Comparison of ENCODE assay signal across 20 cellular contexts in the genomic region with DNA sequence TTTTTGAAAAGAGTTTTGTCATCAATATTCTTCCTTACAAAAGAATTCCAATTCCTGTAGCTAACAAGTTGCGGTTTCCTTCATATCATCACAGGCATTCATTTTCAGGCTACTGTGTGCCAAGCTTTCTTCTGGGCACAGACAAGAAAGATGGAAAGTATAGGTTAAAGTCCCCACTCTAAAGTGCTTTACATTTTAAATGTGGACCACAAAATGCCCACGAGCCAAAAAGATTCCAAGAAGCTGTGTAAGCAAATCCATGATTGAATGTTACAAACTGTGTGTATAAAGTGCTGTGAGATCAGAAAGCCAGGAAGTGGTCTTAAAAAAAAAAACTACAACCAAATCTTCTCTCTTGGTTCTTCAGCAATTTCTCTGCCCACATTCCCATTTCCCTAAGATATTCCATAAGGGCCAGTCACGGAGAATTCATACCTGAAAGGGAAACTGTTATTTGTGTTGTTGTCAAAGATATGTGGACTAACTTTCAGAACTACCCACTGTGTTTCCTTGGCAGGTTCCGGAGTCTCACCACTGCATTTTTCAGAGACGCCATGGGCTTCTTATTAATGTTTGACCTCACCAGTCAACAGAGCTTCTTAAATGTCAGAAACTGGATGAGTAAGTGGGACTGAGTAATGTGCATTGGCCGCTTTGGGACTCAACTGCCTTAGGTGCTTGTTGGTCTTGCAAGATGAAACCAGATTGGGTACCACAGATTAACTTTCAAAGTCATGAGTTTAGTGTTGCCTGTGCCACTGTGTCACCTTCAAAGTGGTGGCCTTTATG. TPM values are rescaled to one million over a fixed set of nuclear protein-coding genes. Genes with fewer than 3 reads are reported as not detected.
DNase-seq lines count a peak whose midpoint lies in the region; FAIRE-seq and TF ChIP-seq lines count a peak whose summit lies in the region.
"Had no signal": no experiment of that assay in that cellular context is flagged by ENCODE, and none has a peak within 500 bp of the region (broad histone marks: within the 10 kb centered on the region; RNA-seq: fewer than 3 reads in every experiment).

No MANE protein-coding gene starts in this region.

- H3K4me1 ChIP-seq in osteoblast (ENCODE audit: insufficient read depth, low read length) (peaks cover 54% of the 10 kb centered on the region), sigmoid colon (no peaks in the 10 kb centered on the region)
- H3K4me1 ChIP-seq: Peyer's patch had no signal

- no peak for TF ChIP-seq CTCF in epithelial cell of esophagus (IDR thresholded peaks at IDR 0.05; ENCODE audit: insufficient read depth, low read depth, low read length, missing control alignments)
- TF ChIP-seq CTCF in osteoblast (IDR thresholded peaks at IDR 0.05; ENCODE audit: extremely low read depth, low read depth, low read length), result no peak
- TF ChIP-seq CTCF in sigmoid colon (IDR thresholded peaks at IDR 0.05), result no peak

- no peaks in the 10 kb centered on the region for H3K9me3 ChIP-seq in osteoblast (ENCODE audit: low read depth, low read length)
- H3K9me3 ChIP-seq in sigmoid colon, result no peaks in the 10 kb centered on the region
- H3K9me3 ChIP-seq: BLaER1, Peyer's patch had no signal

- H3K79me2 ChIP-seq in osteoblast (ENCODE audit: insufficient read depth, low read length), result no peaks in the 10 kb centered on the region

- TF ChIP-seq EP300 in sigmoid colon (IDR thresholded peaks at IDR 0.05), result no peak

- peak overlapping the region; percentile 83 for H3K27ac ChIP-seq in osteoblast (ENCODE audit: low read depth, low read length)
- no peak overlapping the region for H3K27ac ChIP-seq in sigmoid colon
- H3K27ac ChIP-seq: BLaER1, HL-60, Peyer's patch had no signal

- H3K4me2 ChIP-seq in osteoblast (ENCODE audit: insufficient read depth, low read length), result peak overlapping the region; percentile 57
- H3K4me2 ChIP-seq: BLaER1 had no signal

- 92% methylated on average over 6 of the region's 6 CpGs for WGBS in sigmoid colon, 2 donors

- no peak for TF ChIP-seq POLR2A in sigmoid colon (IDR thresholded peaks at IDR 0.05)

- no peaks in the 10 kb centered on the region for H4K20me1 ChIP-seq in osteoblast (ENCODE audit: insufficient read depth, low read length)
- H4K20me1 ChIP-seq: BLaER1 had no signal

- intact Hi-C loops in sigmoid colon (cut with DNase I), result loop anchor here (5.0 kb wide), 1 partner anchor 202 kb away; no protein-coding TSS in a partner anchor

- peak; percentile 62 for DNase-seq in ELR (ENCODE audit: low read depth)
- peak; percentile 18 for DNase-seq in RCC 7860 (ENCODE audit: low spot score)
- DNase-seq in epithelial cell of esophagus (ENCODE audit: low read depth), result peak; percentile 44
- peak; percentile 50 for DNase-seq in osteoblast (ENCODE audit: insufficient read length, low spot score, missing footprints)
- DNase-seq in NCI-H1694 treated with DMSO at 0.1 percent for 48 hours (lab: John Stamatoyannopoulos, UW), result no peak
- DNase-seq in NCI-H2171 (lab: John Stamatoyannopoulos, UW), result no peak
- no peak for DNase-seq in sigmoid colon
- DNase-seq in stimulated activated CD4-positive, alpha-beta T cell treated with anti-CD3 and anti-CD28 coated beads, Interleukin-15, amount 100 ng/mL, for 24 hours, result no peak
- DNase-seq: CD8-positive, alpha-beta T cell; DMS79; HCEC 1CT; NCI-H1436 treated with DMSO at 0.1 percent for 48 hours; NCI-H2081; NCI-H510A; NCI-H82; Peyer's patch; SHP77 had no signal

- H3K36me3 ChIP-seq in osteoblast (ENCODE audit: insufficient read depth, low read length) (no peaks in the 10 kb centered on the region), sigmoid colon (no peaks in the 10 kb centered on the region)
- H3K36me3 ChIP-seq: BLaER1, Peyer's patch had no signal

- FAIRE-seq in RCC 7860 (lab: Jason Lieb, UNC), result no peak
- FAIRE-seq: G401.6 had no signal

- H3K27me3 ChIP-seq in osteoblast (ENCODE audit: insufficient read depth, low read length) (no peaks in the 10 kb centered on the region), sigmoid colon (no peaks in the 10 kb centered on the region)
- H3K27me3 ChIP-seq: BLaER1, Peyer's patch had no signal

- H3K4me3 ChIP-seq in epithelial cell of esophagus (ENCODE audit: low read length), result no peak overlapping the region
- peak overlapping the region; percentile 26 for H3K4me3 ChIP-seq in osteoblast (ENCODE audit: insufficient read depth, low read length)
- no peak overlapping the region for H3K4me3 ChIP-seq in sigmoid colon
- H3K4me3 ChIP-seq: BLaER1, Peyer's patch had no signal

- peak overlapping the region; percentile 49 for H2AFZ ChIP-seq in osteoblast (ENCODE audit: low read length)

RNA-seq across cellular contexts. Expression of a gene that starts 55.7 kb away (rescaled TPM):
- 55.7 and 99.0 TPM in 2 replicates for total RNA-seq in osteoblast
- 1 to 10 TPM in 1 of 4 donors, under 1 TPM in 3; 0.27 to 1.4 (median 0.44) TPM for total RNA-seq in sigmoid colon
- polyA plus RNA-seq in sigmoid colon, result 1 to 10 TPM; 2.5 to 6.0 (median 4.6) TPM

Comparison
In these comparisons a context has a peak if more than half of its experiments do, and no peak if none do; other contexts are left out.
1. DNase-seq: peak in ELR (single experiment), RCC 7860 (single experiment), epithelial cell of esophagus (single experiment) and osteoblast (single experiment); none in NCI-H1694 treated with DMSO at 0.1 percent for 48 hours (single experiment), NCI-H2171 (single experiment), sigmoid colon (single experiment) and stimulated activated CD4-positive, alpha-beta T cell treated with anti-CD3 and anti-CD28 coated beads, Interleukin-15, amount 100 ng/mL, for 24 hours (single experiment).
2. RNA of a gene that starts 55.7 kb away (total RNA-seq): 55.7 to 99.0 TPM in osteoblast; 0.27 to 1.4 TPM in sigmoid colon; every median in the first group is over 10 times any median in the second.